ENCODE assay signal across 18 cellular contexts in genomic region chr9:23081377-23081776, GRCh38.
DNase-seq lines count a peak whose midpoint lies in the region; FAIRE-seq and TF ChIP-seq lines count a peak whose summit lies in the region.
"Had no signal": no experiment of that assay in that cellular context is flagged by ENCODE, and none has a peak within 500 bp of the region (broad histone marks: within the 10 kb centered on the region; RNA-seq: fewer than 3 reads in every experiment).

No MANE protein-coding gene starts in this region.

- H3K4me3 ChIP-seq in GM23248 (no peak overlapping the region), HAP-1 (no peak overlapping the region), endothelial cell of umbilical vein (replicated peaks in 1 of 3; ENCODE audit: insufficient read depth in 1 of 3, low read depth in 1 of 3, low read length in 3 of 3) (no peak overlapping the region)
- H3K4me3 ChIP-seq: BLaER1, GM12878, K562 had no signal

- TF ChIP-seq POLR2A in endothelial cell of umbilical vein (IDR thresholded peaks at IDR 0.05; ENCODE audit: low read depth, low read length) = no peak

- dilution Hi-C loops in endothelial cell of umbilical vein (cut with MboI; ENCODE audit: extremely low pct_ligation_motif_present, low sequenced_read_pairs) = no loop called here

- BruUV-seq in endothelial cell of umbilical vein (replicated peaks; lab: Mats Ljungman, UMichigan) = no TSS peak

- 42 to 61% methylated on average over 5 of the region's 5 CpGs for whole genome bisulfite sequencing in GM23248 (ENCODE audit: low coverage in 1 of 2, low lambda C conversion rate in 2 of 2, missing lambda C conversion rate in 2 of 2), 2 experiments

- H3K27me3 ChIP-seq in GM23248 (replicated peaks; ENCODE audit: insufficient read depth) = no peaks in the 10 kb centered on the region
- H3K27me3 ChIP-seq in HAP-1 (ENCODE audit: low read depth) = no peaks in the 10 kb centered on the region
- no peaks in the 10 kb centered on the region for H3K27me3 ChIP-seq in endothelial cell of umbilical vein (ENCODE audit: control insufficient read depth in 2 of 2, insufficient read depth in 2 of 2, low read length in 2 of 2)
- H3K27me3 ChIP-seq: BLaER1 had no signal

- H3K9me1 ChIP-seq in endothelial cell of umbilical vein (replicated peaks; ENCODE audit: control insufficient read depth, extremely low read depth, insufficient read depth, low read length) = no peaks in the 10 kb centered on the region

- H3K79me2 ChIP-seq in GM23248 (ENCODE audit: insufficient read depth) (no peaks in the 10 kb centered on the region), endothelial cell of umbilical vein (ENCODE audit: control insufficient read depth, insufficient read depth, low read length) (no peaks in the 10 kb centered on the region)

- FAIRE-seq in endothelial cell of umbilical vein (lab: Jason Lieb, UNC) = no peak
- FAIRE-seq: GM12878, K562 had no signal

- H3K4me1 ChIP-seq in GM23248 (ENCODE audit: insufficient read depth) (0 out of 2 replicates have a peak, but pooled peaks cover 6% of the 10 kb centered on the region), HAP-1 (peaks cover 31% of the 10 kb centered on the region), endothelial cell of umbilical vein (ENCODE audit: control insufficient read depth, extremely low read depth, insufficient read depth, low read length) (no peaks in the 10 kb centered on the region)
- H3K4me1 ChIP-seq: BLaER1 had no signal

- H4K20me1 ChIP-seq in GM23248 (ENCODE audit: insufficient read depth) (no peaks in the 10 kb centered on the region), endothelial cell of umbilical vein (replicated peaks; ENCODE audit: control insufficient read depth, extremely low read depth, insufficient read depth, low read length) (no peaks in the 10 kb centered on the region)
- H4K20me1 ChIP-seq: BLaER1 had no signal

- H2AFZ ChIP-seq in GM23248 (0 out of 2 replicates have a peak overlapping the region, but pooled peaks have one; percentile 14), endothelial cell of umbilical vein (ENCODE audit: low read depth, low read length) (peak overlapping the region; percentile 42)

- H3K9ac ChIP-seq in GM23248 = no peak overlapping the region
- H3K9ac ChIP-seq in endothelial cell of umbilical vein (replicated peaks; ENCODE audit: extremely low read depth, insufficient read depth, low read length) = no peak overlapping the region
- H3K9ac ChIP-seq: BLaER1 had no signal

- CTCF ChIA-PET in endothelial cell of umbilical vein (lab: Charles Lee) = no interaction called here

- H3K4me2 ChIP-seq in GM23248 (ENCODE audit: unreplicated experiment) (no peak overlapping the region), endothelial cell of umbilical vein (ENCODE audit: insufficient read depth, low read length) (no peak overlapping the region)
- H3K4me2 ChIP-seq: BLaER1 had no signal

- POLR2A ChIA-PET in endothelial cell of umbilical vein (lab: Charles Lee) = no interaction called here

- intact Hi-C loops in endothelial cell of umbilical vein (cut with micrococcal nuclease) = no loop called here

- no peaks in the 10 kb centered on the region for H3K9me3 ChIP-seq in GM23248 (ENCODE audit: low read depth)
- peaks cover 2% of the 10 kb centered on the region; the same call in 1 of the 2 replicates for H3K9me3 ChIP-seq in HAP-1
- no peaks in the 10 kb centered on the region for H3K9me3 ChIP-seq in endothelial cell of umbilical vein (replicated peaks; ENCODE audit: control insufficient read depth, insufficient read depth, low read length)
- H3K9me3 ChIP-seq: BLaER1 had no signal

- no peak for TF ChIP-seq CTCF in endothelial cell of umbilical vein (IDR thresholded peaks at IDR 0.05; ENCODE audit: extremely low read depth in 1 of 2, insufficient read depth in 1 of 2, low read depth in 1 of 2, low read length in 2 of 2)

- in situ Hi-C loops in GM23248 (cut with MboI) = no loop called here
- in situ Hi-C loops in HAP-1 (cut with MboI; ENCODE audit: low sequenced_read_pairs) = no loop called here

- DNase-seq in GM23248 = no peak
- peak; percentile 72 to 78 for DNase-seq in HAP-1 (ENCODE audit: low spot score in 2 of 2)
- DNase-seq in RPMI7951 (ENCODE audit: low read depth) = peak; percentile 1
- DNase-seq in endothelial cell of umbilical vein (ENCODE audit: low read depth, low spot score) = no peak
- no peak for DNase-seq in NCI-H1092 (lab: John Stamatoyannopoulos, UW)
- no peak for DNase-seq in stimulated activated CD4-positive, alpha-beta T cell treated with anti-CD3 and anti-CD28 coated beads, Interleukin-1b, Interleukin-23, amount 100 ng/mL, for 48 hours
- no peak for DNase-seq in activated CD4-positive, CD25-positive, alpha-beta regulatory T cell (lab: John Stamatoyannopoulos, UW)
- DNase-seq in NCI-H2171 (lab: John Stamatoyannopoulos, UW) = no peak
- DNase-seq: 8988T; CD4-positive, alpha-beta memory T cell; DMS53; DND-41; EL; H9 had no signal

- no peaks in the 10 kb centered on the region for H3K36me3 ChIP-seq in GM23248 (ENCODE audit: low read depth)
- H3K36me3 ChIP-seq in HAP-1 (replicated peaks) = no peaks in the 10 kb centered on the region
- H3K36me3 ChIP-seq in endothelial cell of umbilical vein (ENCODE audit: control insufficient read depth in 2 of 2, extremely low read depth in 1 of 2, insufficient read depth in 2 of 2, low read length in 2 of 2) = no peaks in the 10 kb centered on the region
- H3K36me3 ChIP-seq: BLaER1 had no signal

- no peaks in the 10 kb centered on the region for H3K9me2 ChIP-seq in GM23248 (ENCODE audit: insufficient read depth)

- no peaks in the 10 kb centered on the region for H3F3A ChIP-seq in GM23248 (ENCODE audit: insufficient read depth)

- H3K27ac ChIP-seq in GM23248 (no peak overlapping the region), endothelial cell of umbilical vein (ENCODE audit: insufficient read depth, low read depth, low read length) (no peak overlapping the region)
- H3K27ac ChIP-seq: BLaER1, HL-60 had no signal

TF ChIP-seq in endothelial cell of umbilical vein, 7 proteins besides CTCF, POLR2A, EP300 and RAD21:
- TF ChIP-seq EZH2 (IDR thresholded peaks at IDR 0.05; ENCODE audit: borderline replicate concordance, low read depth, low read length, severe bottlenecking) (no peak), MYC (IDR thresholded peaks at IDR 0.05; ENCODE audit: low read depth, low read length) (no peak), FOS (IDR thresholded peaks at IDR 0.05; ENCODE audit: borderline replicate concordance, insufficient read depth, low read length) (no peak), POLR2AphosphoS5 (IDR thresholded peaks at IDR 0.05; ENCODE audit: insufficient read depth, low read depth, low read length) (no peak), JUN (IDR thresholded peaks at IDR 0.05; ENCODE audit: borderline replicate concordance, insufficient read depth, insufficient read length, low read depth) (no peak)

Comparison
In these comparisons a context has a peak if more than half of its experiments do, and no peak if none do; other contexts are left out.
1. DNase-seq: peak in HAP-1 (2 of 2) and RPMI7951 (single experiment); none in GM23248 (single experiment), endothelial cell of umbilical vein (single experiment), NCI-H1092 (single experiment), stimulated activated CD4-positive, alpha-beta T cell treated with anti-CD3 and anti-CD28 coated beads, Interleukin-1b, Interleukin-23, amount 100 ng/mL, for 48 hours (single experiment), activated CD4-positive, CD25-positive, alpha-beta regulatory T cell (0 of 4) and NCI-H2171 (single experiment).